1 cellular context compared by ENCODE assay signal in genomic region chr15:66685638-66686150, GRCh38.
TF ChIP-seq lines count a peak whose summit lies in the region.

No MANE protein-coding gene starts in this region.

TF ChIP-seq in WTC11, 78 proteins besides CTCF, POLR2A, EP300 and RAD21 (continued from another document):
- TF ChIP-seq ZNF232 (CRISPR knock-in tag; IDR thresholded peaks at IDR 0.05) = no peak
